Comparison of ENCODE assay signal across 8 cellular contexts in the genomic region with DNA sequence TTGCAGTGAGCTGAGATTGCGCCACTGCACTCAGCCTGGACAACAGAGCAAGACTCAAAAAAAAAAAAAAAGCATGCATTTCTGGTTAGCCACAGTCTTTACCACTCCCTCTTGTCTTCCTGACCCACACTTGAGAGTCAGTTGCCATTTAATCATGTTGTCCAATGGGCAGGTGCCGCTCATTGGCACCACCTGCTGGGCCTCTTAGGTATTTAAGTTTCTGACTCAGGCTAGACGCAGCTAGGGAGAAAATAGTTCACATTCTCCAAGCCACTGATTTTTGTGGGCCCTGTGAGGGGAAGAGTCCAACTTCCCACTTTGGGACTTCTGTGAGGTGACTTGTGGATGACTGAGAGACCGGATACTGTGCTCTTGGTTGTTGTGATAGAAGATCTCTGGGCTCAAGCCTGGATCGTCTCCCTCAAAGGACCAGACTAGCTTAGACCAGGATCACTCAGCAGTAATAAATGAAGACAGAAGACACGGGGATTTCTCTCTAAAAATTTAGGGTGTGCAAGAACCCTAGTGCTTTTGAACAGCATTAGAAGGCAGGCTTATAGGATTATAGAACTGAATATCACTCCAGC.
A peak's percentile ranks its signal among the peaks of the same experiment; 100 is the strongest.
DNase-seq lines count a peak whose midpoint lies in the region; ATAC-seq and TF ChIP-seq lines count a peak whose summit lies in the region.

No MANE protein-coding gene starts in this region.

- no peak overlapping the region for H3K27ac ChIP-seq in VCaP

- TF ChIP-seq CTCF in VCaP (conservative IDR thresholded peaks at IDR 0.05): peak; percentile 66

- peak; percentile 58 for DNase-seq in AG20443 (ENCODE audit: low spot score)
- peak; percentile 70 for DNase-seq in iPS-NIHi11 (ENCODE audit: low spot score)
- no peak for DNase-seq in retina
- DNase-seq in NCI-H2196 (lab: John Stamatoyannopoulos, UW; ENCODE audit: unreplicated experiment): no peak
- no peak for DNase-seq in GOT3 (lab: John Stamatoyannopoulos, UW)

- ATAC-seq in GM18498 (IDR thresholded peaks at IDR 0.05; ENCODE audit: unreplicated experiment) (peak; percentile 69), HG03432 (IDR thresholded peaks at IDR 0.05; ENCODE audit: unreplicated experiment) (peak; percentile 60)

Comparison
In these comparisons a context has a peak if more than half of its experiments do, and no peak if none do; other contexts are left out.
1. DNase-seq: peak in AG20443 (single experiment) and iPS-NIHi11 (single experiment); none in retina (single experiment), NCI-H2196 (single experiment) and GOT3 (single experiment).